ENCODE assay signal across 17 cellular contexts in genomic region chr15:60928210-60928609, GRCh38.
"Had no signal": no experiment of that assay in that cellular context is flagged by ENCODE, and none has a peak within 500 bp of the region (broad histone marks: within the 10 kb centered on the region; RNA-seq: fewer than 3 reads in every experiment).

No MANE protein-coding gene starts in this region.

- H3K27ac Mint-ChIP-seq: activated B cell treated with CpG ODN at 0.5 μM for 24 hours; activated CD8-positive, alpha-beta T cell treated with anti-CD3 and anti-CD28 coated beads for 36 hours; activated naive CD8-positive, alpha-beta T cell treated with anti-CD3 and anti-CD28 coated beads, Interleukin-2, amount 10 ng/mL, durations not matched to agents 7 days and 5 days; activated T-helper 17 cell treated with anti-CD3 and anti-CD28 coated beads, Interleukin-2, amount 50 U/mL, for 72 hours; natural killer cell; stimulated activated naive B cell treated with anti-CD40 and anti-IgM and Interleukin-4, amounts not matched to agents 10 μg/mL and 1 μg/mL and 100 μg/mL, for 72 hours; T-helper 2 cell treated with Interferon-gamma antibody and Interleukin-4, amounts not matched to agents 5 μg/mL and 100 μg/mL, for 36 hours had no signal

- H3K4me3 ChIP-seq: body of pancreas, gastrocnemius medialis, heart left ventricle, sigmoid colon, upper lobe of right lung had no signal

- H3K27ac ChIP-seq: body of pancreas, heart left ventricle, parathyroid adenoma, upper lobe of right lung had no signal

- H3K4me1 ChIP-seq: upper lobe of right lung had no signal

- ATAC-seq: activated CD8-positive, alpha-beta T cell treated with anti-CD3 and anti-CD28 coated beads for 36 hours; activated T-helper 17 cell treated with anti-CD3 and anti-CD28 coated beads, Interleukin-2, amount 50 U/mL, for 72 hours; body of pancreas; gastrocnemius medialis; heart left ventricle; natural killer cell; stimulated activated naive B cell treated with anti-CD40 and anti-IgM and Interleukin-4, amounts not matched to agents 10 μg/mL and 1 μg/mL and 100 μg/mL, for 72 hours; upper lobe of right lung had no signal

- H3K36me3 Mint-ChIP-seq: activated naive CD8-positive, alpha-beta T cell treated with anti-CD3 and anti-CD28 coated beads, Interleukin-2, amount 10 ng/mL, durations not matched to agents 7 days and 5 days; natural killer cell; stimulated activated naive B cell treated with anti-CD40 and anti-IgM and Interleukin-4, amounts not matched to agents 10 μg/mL and 1 μg/mL and 100 μg/mL, for 72 hours had no signal

- H3K9me3 Mint-ChIP-seq: activated B cell treated with CpG ODN at 0.5 μM for 24 hours; activated CD8-positive, alpha-beta T cell treated with anti-CD3 and anti-CD28 coated beads for 36 hours; activated naive CD8-positive, alpha-beta T cell treated with anti-CD3 and anti-CD28 coated beads, Interleukin-2, amount 10 ng/mL, durations not matched to agents 7 days and 5 days; activated T-helper 17 cell treated with anti-CD3 and anti-CD28 coated beads, Interleukin-2, amount 50 U/mL, for 72 hours; natural killer cell; stimulated activated naive B cell treated with anti-CD40 and anti-IgM and Interleukin-4, amounts not matched to agents 10 μg/mL and 1 μg/mL and 100 μg/mL, for 72 hours; T-helper 2 cell treated with Interferon-gamma antibody and Interleukin-4, amounts not matched to agents 5 μg/mL and 100 μg/mL, for 36 hours had no signal

- DNase-seq: activated B cell treated with CpG ODN at 0.5 μM for 24 hours; activated CD4-positive, alpha-beta T cell treated with anti-CD3 and anti-CD28 coated beads for 4 hours; activated CD8-positive, alpha-beta T cell treated with anti-CD3 and anti-CD28 coated beads for 36 hours; activated naive CD4-positive, alpha-beta T cell treated with Interleukin-2 at 50 U/mL for 16 hours; activated naive CD8-positive, alpha-beta T cell treated with anti-CD3 and anti-CD28 coated beads, Interleukin-2, amount 10 ng/mL, durations not matched to agents 7 days and 5 days; activated T-cell treated with anti-CD3 and anti-CD28 coated beads, Interleukin-2, amount 50 U/mL, for 1 hour; body of pancreas; erythroblast; gastrocnemius medialis; heart left ventricle; natural killer cell; sigmoid colon; stimulated activated naive B cell treated with anti-CD40 and anti-IgM and Interleukin-4, amounts not matched to agents 10 μg/mL and 1 μg/mL and 100 μg/mL, for 72 hours; upper lobe of right lung had no signal

- H3K4me1 Mint-ChIP-seq: activated B cell treated with CpG ODN at 0.5 μM for 24 hours; activated naive CD8-positive, alpha-beta T cell treated with anti-CD3 and anti-CD28 coated beads, Interleukin-2, amount 10 ng/mL, durations not matched to agents 7 days and 5 days; stimulated activated naive B cell treated with anti-CD40 and anti-IgM and Interleukin-4, amounts not matched to agents 10 μg/mL and 1 μg/mL and 100 μg/mL, for 72 hours had no signal

- H3K27me3 ChIP-seq: body of pancreas, gastrocnemius medialis, heart left ventricle, sigmoid colon, upper lobe of right lung had no signal

- H3K4me3 Mint-ChIP-seq: activated B cell treated with CpG ODN at 0.5 μM for 24 hours; activated CD8-positive, alpha-beta T cell treated with anti-CD3 and anti-CD28 coated beads for 36 hours; activated naive CD8-positive, alpha-beta T cell treated with anti-CD3 and anti-CD28 coated beads, Interleukin-2, amount 10 ng/mL, durations not matched to agents 7 days and 5 days; activated T-helper 17 cell treated with anti-CD3 and anti-CD28 coated beads, Interleukin-2, amount 50 U/mL, for 72 hours; natural killer cell; stimulated activated naive B cell treated with anti-CD40 and anti-IgM and Interleukin-4, amounts not matched to agents 10 μg/mL and 1 μg/mL and 100 μg/mL, for 72 hours; T-helper 2 cell treated with Interferon-gamma antibody and Interleukin-4, amounts not matched to agents 5 μg/mL and 100 μg/mL, for 36 hours had no signal

- H3K36me3 ChIP-seq: gastrocnemius medialis, heart left ventricle, sigmoid colon, upper lobe of right lung had no signal

- H3K9me3 ChIP-seq: body of pancreas, gastrocnemius medialis, heart left ventricle, sigmoid colon, upper lobe of right lung had no signal
